ENCODE assay signal across 23 cellular contexts in genomic region chr17:55395803-55396505, GRCh38. TPM values are rescaled to one million over a fixed set of nuclear protein-coding genes. Genes with fewer than 3 reads are reported as not detected.
A peak's percentile ranks its signal among the peaks of the same experiment; 100 is the strongest.
DNase-seq lines count a peak whose midpoint lies in the region; ATAC-seq, FAIRE-seq and TF ChIP-seq lines count a peak whose summit lies in the region.
"Had no signal": no experiment of that assay in that cellular context is flagged by ENCODE, and none has a peak within 500 bp of the region (broad histone marks: within the 10 kb centered on the region; RNA-seq: fewer than 3 reads in every experiment).

No MANE protein-coding gene starts in this region.

- peaks cover 5% of the 10 kb centered on the region for H3K4me1 Mint-ChIP-seq in T-helper 17 cell

- peaks cover 18% of the 10 kb centered on the region for H3K36me3 Mint-ChIP-seq in T-helper 17 cell (ENCODE audit: low read depth)

- no peaks in the 10 kb centered on the region for H3K27me3 ChIP-seq in dorsolateral prefrontal cortex
- H3K27me3 ChIP-seq in liver (ENCODE audit: control insufficient read depth in 4 of 4, insufficient read depth in 4 of 4, low read length in 3 of 4): no peaks in the 10 kb centered on the region
- H3K27me3 ChIP-seq: BLaER1 treated with 17β-estradiol and CSF1 and Interleukin-3, amounts not matched to agents 10 nM and 100 nM had no signal

- TF ChIP-seq EP300 in A549 (IDR thresholded peaks at IDR 0.05): no peak

- H3K27ac ChIP-seq in A549 (no peak overlapping the region), dorsolateral prefrontal cortex (peak overlapping the region in 37 of 59 donors; percentile 8 to 81 (median 65)), liver (ENCODE audit: low read depth in 1 of 2, low read length in 2 of 2) (peak overlapping the region; percentile 32 to 48)
- H3K27ac ChIP-seq: HL-60 had no signal

- H3K4me2 ChIP-seq in A549: no peak overlapping the region

- ATAC-seq in A549: no peak
- no peak for ATAC-seq in T-helper 17 cell
- ATAC-seq in HG02588 (IDR thresholded peaks at IDR 0.05; ENCODE audit: unreplicated experiment): no peak
- ATAC-seq: HCT116, K562 had no signal

- FAIRE-seq in A549 (lab: Jason Lieb, UNC): peak; percentile 23
- FAIRE-seq: D721Med, G401.6, GM12892, GM18507, K562 had no signal

- intact Hi-C loops in dorsolateral prefrontal cortex (cut with DNase I): no loop called here

- H3K4me3 ChIP-seq in A549 (no peak overlapping the region), dorsolateral prefrontal cortex (no peak overlapping the region), liver (ENCODE audit: low read depth in 1 of 3, low read length in 3 of 3) (no peak overlapping the region)
- H3K4me3 ChIP-seq: BLaER1 treated with 17β-estradiol and CSF1 and Interleukin-3, amounts not matched to agents 10 nM and 100 nM; K562 had no signal

- POLR2A ChIA-PET in A549 (lab: Yijun Ruan, JAX): no interaction called here

- DNase-seq in A549 (ENCODE audit: low read depth in 1 of 2, low spot score in 1 of 2) (no peak), T-helper 17 cell (no peak), dorsolateral prefrontal cortex (no peak), dermis blood vessel endothelial cell (no peak), NCI-H146 (lab: John Stamatoyannopoulos, UW) (no peak)
- no peak for DNase-seq in effector CD4-positive, alpha-beta T cell
- DNase-seq: 8988T; Caco-2; CD4-positive, alpha-beta T cell; GOT3; H7; IMR-90 had no signal

- CTCF ChIA-PET in A549 (lab: Yijun Ruan, JAX): interaction anchor here (0.6 to 1.3 kb wide), 2 partner anchors 39 to 435 kb away, joined by 3 to 8 read pairs; no protein-coding TSS in a partner anchor

- TF ChIP-seq POLR2A in A549 (IDR thresholded peaks at IDR 0.05; ENCODE audit: low read length): no peak

- no peaks in the 10 kb centered on the region for H3K27me3 Mint-ChIP-seq in T-helper 17 cell
- H3K27me3 Mint-ChIP-seq: B cell; CD4-positive, alpha-beta T cell had no signal

- H3K4me3 Mint-ChIP-seq in T-helper 17 cell: peak overlapping the region; percentile 34
- H3K4me3 Mint-ChIP-seq: B cell; CD4-positive, alpha-beta T cell had no signal

- TF ChIP-seq RAD21 in A549 (conservative IDR thresholded peaks at IDR 0.05 in 1 of 2, IDR thresholded peaks at IDR 0.05 in 1 of 2): no peak
- TF ChIP-seq RAD21 in liver (IDR thresholded peaks at IDR 0.05): peak in 1 of 2 donors; percentile 19

- H3K4me1 ChIP-seq in A549 (peaks cover 11% of the 10 kb centered on the region; the same call in 2 of the 3 replicates), liver (ENCODE audit: control insufficient read depth in 4 of 4, insufficient read depth in 4 of 4, low read length in 3 of 4) (peaks cover 6 to 24% (median 22%) of the 10 kb centered on the region in 4 donors)

- no peak overlapping the region for H3K9ac ChIP-seq in liver (ENCODE audit: low read depth in 1 of 2, low read length in 2 of 2)

- H3K27ac Mint-ChIP-seq in T-helper 17 cell: peak overlapping the region; percentile 29
- H3K27ac Mint-ChIP-seq: B cell; CD4-positive, alpha-beta T cell had no signal

- H3K9me3 ChIP-seq in A549 (no peaks in the 10 kb centered on the region), T-helper 17 cell (ENCODE audit: control insufficient read depth, low read length, poor library complexity, severe bottlenecking) (no peaks in the 10 kb centered on the region), liver (ENCODE audit: control insufficient read depth in 4 of 4, low read length in 3 of 4) (no peaks in the 10 kb centered on the region)
- H3K9me3 ChIP-seq: BLaER1 treated with 17β-estradiol and CSF1 and Interleukin-3, amounts not matched to agents 10 nM and 100 nM; Caco-2 had no signal

- peaks cover 0 to 6% (median 1%) of the 10 kb centered on the region in 4 donors for H3K36me3 ChIP-seq in liver (ENCODE audit: control insufficient read depth in 4 of 4, insufficient read depth in 3 of 4, low read depth in 1 of 4, low read length in 3 of 4)

- WGBS in A549 (ENCODE audit: missing lambda C conversion rate): 79% methylated on average over 5 of the region's 5 CpGs
- WGBS in liver: 82% methylated on average over 5 of the region's 5 CpGs

- no peak for TF ChIP-seq CTCF in A549 (IDR thresholded peaks at IDR 0.05)
- no peak for TF ChIP-seq CTCF in dorsolateral prefrontal cortex (IDR thresholded peaks at IDR 0.05 in 54 of 56, conservative IDR thresholded peaks at IDR 0.05 in 2 of 56; ENCODE audit: low read depth in 1 of 56, partially characterized antibody in 56 of 56)
- no peak for TF ChIP-seq CTCF in liver (IDR thresholded peaks at IDR 0.05; ENCODE audit: low read depth, low read length, missing input control)

TF ChIP-seq in A549, 52 proteins besides CTCF, POLR2A, EP300 and RAD21 (continues in another document):
- no peak for TF ChIP-seq HOXA7 (CRISPR knock-in tag; IDR thresholded peaks at IDR 0.05)
- no peak for TF ChIP-seq RCOR1 (IDR thresholded peaks at IDR 0.05; ENCODE audit: low read depth, low read length)
- TF ChIP-seq REST (IDR thresholded peaks at IDR 0.05): no peak
- TF ChIP-seq ZSCAN20 (CRISPR knock-in tag; IDR thresholded peaks at IDR 0.05): no peak
- no peak for TF ChIP-seq PHF8 (IDR thresholded peaks at IDR 0.05; ENCODE audit: borderline replicate concordance, low read depth)

TF ChIP-seq in liver, 16 proteins besides CTCF, POLR2A, EP300 and RAD21:
- peak; percentile 27 to 33 for TF ChIP-seq HNF4A (conservative IDR thresholded peaks at IDR 0.05)
- no peak for TF ChIP-seq GABPA (IDR thresholded peaks at IDR 0.05 in 1 of 2, conservative IDR thresholded peaks at IDR 0.05 in 1 of 2)
- TF ChIP-seq ATF3 (IDR thresholded peaks at IDR 0.05): no peak
- peak in 1 of 2 donors; percentile 38 for TF ChIP-seq RXRA (IDR thresholded peaks at IDR 0.05)

RNA-seq across cellular contexts. Expression of gene MMD, which starts 25.7 kb away (rescaled TPM):
- polyA plus RNA-seq in A549 (2011; rRNA removed) (50.9 and 54.7 TPM in 2 replicates), A549 (2017; fragmentation: RNase III; extraction: RNeasy Plus Mini Kit Qiagen cat#74134 plus additional on column Dnase treatment) (16.9 to 25.9 TPM (median 22.5 TPM) in 3 replicates), liver (1 to 10 TPM; 4.9 to 9.9 TPM)
- 15.3 and 22.2 TPM in 2 replicates for polyA plus RNA-seq in A549 (2012; cell fraction: cytosol; rRNA removed)
- polyA plus RNA-seq in A549 (2012; cell fraction: nucleus; rRNA removed): 8.6 and 12.5 TPM in 2 replicates
- 24.2 and 38.4 TPM in 2 replicates for polyA minus RNA-seq in A549 (2011; rRNA and poly(A)+ RNA removed)
- total RNA-seq in T-helper 17 cell (100 to 1,000 TPM in 1 of 2 donors, 10 to 100 TPM in 1; 21.4 to 114 TPM), dorsolateral prefrontal cortex (10 to 100 TPM; 29.5 to 73.9 (median 45.2) TPM), liver (10 to 100 TPM; 12.9 to 18.7 TPM), dermis blood vessel endothelial cell (11.8 and 16.2 TPM in 2 replicates)

Comparison
In these comparisons a context has a peak if more than half of its experiments do, and no peak if none do; other contexts are left out.
1. H3K27ac ChIP-seq: peak in dorsolateral prefrontal cortex (37 of 59) and liver (2 of 2); none in A549 (0 of 2).